8 cellular contexts compared by ENCODE assay signal in genomic region chr10:22316286-22317120, GRCh38. TPM values are rescaled to one million over a fixed set of nuclear protein-coding genes. Genes with fewer than 3 reads are reported as not detected.
DNase-seq lines count a peak whose midpoint lies in the region; ATAC-seq and TF ChIP-seq lines count a peak whose summit lies in the region.

TSS of gene COMMD3 (plus strand) at chr10:22316388. CDS start at chr10:22316418, 30 bp downstream.

- H2AFZ ChIP-seq in GM23248 = peak within 1 kb of the TSS; percentile 97
- H2AFZ ChIP-seq in osteoblast (ENCODE audit: low read length) = peak within 1 kb of the TSS; percentile 90

- WGBS in GM23248 (ENCODE audit: low coverage in 1 of 2, low lambda C conversion rate in 2 of 2, missing lambda C conversion rate in 2 of 2), 2 experiments = 1 to 2% methylated on average over 41 to 55 of the region's 64 CpGs

- H3K36me3 ChIP-seq in GM23248 (ENCODE audit: low read depth) (no peaks in the 10 kb centered on the region), osteoblast (ENCODE audit: insufficient read depth, low read length) (no peaks in the 10 kb centered on the region), upper lobe of right lung (no peaks in the 10 kb centered on the region)

- intact Hi-C loops in upper lobe of right lung (cut with DNase I) = no loop called here

- in situ Hi-C loops in GM23248 (cut with MboI) = no loop called here

- H3K27me3 Mint-ChIP-seq in activated naive CD8-positive, alpha-beta T cell treated with anti-CD3 and anti-CD28 coated beads for 36 hours = peaks cover 46% of the 10 kb centered on the region
- peaks cover 18% of the 10 kb centered on the region for H3K27me3 Mint-ChIP-seq in glutamatergic neuron (ENCODE audit: unreplicated experiment)

- TF ChIP-seq CTCF in glutamatergic neuron (IDR thresholded peaks at IDR 0.05; ENCODE audit: partially characterized antibody, unreplicated experiment) (no peak), osteoblast (IDR thresholded peaks at IDR 0.05; ENCODE audit: extremely low read depth, low read depth, low read length) (no peak), upper lobe of right lung (IDR thresholded peaks at IDR 0.05) (no peak)

- H3K4me3 Mint-ChIP-seq in activated naive CD8-positive, alpha-beta T cell treated with anti-CD3 and anti-CD28 coated beads for 36 hours = peak within 1 kb of the TSS; percentile 91
- H3K4me3 Mint-ChIP-seq in glutamatergic neuron (ENCODE audit: unreplicated experiment) = peak within 1 kb of the TSS; percentile 98

- peak within 1 kb of the TSS; percentile 95 for H3K4me2 ChIP-seq in GM23248 (ENCODE audit: unreplicated experiment)
- H3K4me2 ChIP-seq in osteoblast (ENCODE audit: insufficient read depth, low read length) = peak within 1 kb of the TSS; percentile 100

- H3K27ac ChIP-seq in GM23248 (peak within 1 kb of the TSS; percentile 91), osteoblast (ENCODE audit: low read depth, low read length) (peak within 1 kb of the TSS; percentile 87), upper lobe of right lung (peak within 1 kb of the TSS; percentile 95)

- H3K4me3 ChIP-seq in GM23248 (peak within 1 kb of the TSS; percentile 86), osteoblast (ENCODE audit: insufficient read depth, low read length) (peak within 1 kb of the TSS; percentile 86), upper lobe of right lung (peak within 1 kb of the TSS; percentile 91)

- H3K79me2 ChIP-seq in GM23248 (ENCODE audit: insufficient read depth) = peaks cover 31% of the 10 kb centered on the region
- H3K79me2 ChIP-seq in osteoblast (ENCODE audit: insufficient read depth, low read length) = peaks cover 23% of the 10 kb centered on the region

- H3K4me1 Mint-ChIP-seq in activated naive CD8-positive, alpha-beta T cell treated with anti-CD3 and anti-CD28 coated beads for 36 hours = peaks cover 30% of the 10 kb centered on the region
- H3K4me1 Mint-ChIP-seq in glutamatergic neuron (ENCODE audit: low read depth, unreplicated experiment) = peaks cover 4% of the 10 kb centered on the region

- H3K27me3 ChIP-seq in GM23248 (replicated peaks; ENCODE audit: insufficient read depth) = no peaks in the 10 kb centered on the region
- no peaks in the 10 kb centered on the region for H3K27me3 ChIP-seq in osteoblast (ENCODE audit: insufficient read depth, low read length)
- no peaks in the 10 kb centered on the region for H3K27me3 ChIP-seq in upper lobe of right lung

- H3K9me3 ChIP-seq in GM23248 (ENCODE audit: low read depth) = no peaks in the 10 kb centered on the region
- no peaks in the 10 kb centered on the region for H3K9me3 ChIP-seq in osteoblast (ENCODE audit: low read depth, low read length)
- H3K9me3 ChIP-seq in upper lobe of right lung = no peaks in the 10 kb centered on the region

- DNase-seq in GF-D8 (lab: John Stamatoyannopoulos, UW) = peak; percentile 62
- peak; percentile 97 for DNase-seq in GM23248
- DNase-seq in Kasumi-1 (lab: John Stamatoyannopoulos, UW) = peak; percentile 90
- peak; percentile 80 for DNase-seq in activated naive CD8-positive, alpha-beta T cell treated with anti-CD3 and anti-CD28 coated beads for 36 hours
- peak; percentile 83 for DNase-seq in glutamatergic neuron
- DNase-seq in osteoblast (ENCODE audit: insufficient read length, low spot score, missing footprints) = peak; percentile 97
- DNase-seq in upper lobe of right lung = peak; percentile 94

- peaks cover 6% of the 10 kb centered on the region for H3K36me3 Mint-ChIP-seq in activated naive CD8-positive, alpha-beta T cell treated with anti-CD3 and anti-CD28 coated beads for 36 hours
- H3K36me3 Mint-ChIP-seq in glutamatergic neuron (ENCODE audit: unreplicated experiment) = peaks cover 4% of the 10 kb centered on the region

- H3K4me1 ChIP-seq in GM23248 (ENCODE audit: insufficient read depth) = peaks cover 25% of the 10 kb centered on the region
- peaks cover 14% of the 10 kb centered on the region for H3K4me1 ChIP-seq in osteoblast (ENCODE audit: insufficient read depth, low read length)
- peaks cover 27% of the 10 kb centered on the region for H3K4me1 ChIP-seq in upper lobe of right lung

- H3K9ac ChIP-seq in GM23248 = peak within 1 kb of the TSS; percentile 95

- peak within 1 kb of the TSS; percentile 87 for H3K27ac Mint-ChIP-seq in activated naive CD8-positive, alpha-beta T cell treated with anti-CD3 and anti-CD28 coated beads for 36 hours
- peak within 1 kb of the TSS; percentile 88 for H3K27ac Mint-ChIP-seq in glutamatergic neuron (ENCODE audit: unreplicated experiment)

- no peaks in the 10 kb centered on the region for H3K9me3 Mint-ChIP-seq in activated naive CD8-positive, alpha-beta T cell treated with anti-CD3 and anti-CD28 coated beads for 36 hours
- peaks cover 14% of the 10 kb centered on the region for H3K9me3 Mint-ChIP-seq in glutamatergic neuron (ENCODE audit: unreplicated experiment)

- peaks cover 36% of the 10 kb centered on the region; the same call in 1 of the 2 replicates for H3F3A ChIP-seq in GM23248 (ENCODE audit: insufficient read depth)

- no peaks in the 10 kb centered on the region for H4K20me1 ChIP-seq in GM23248 (ENCODE audit: insufficient read depth)
- no peaks in the 10 kb centered on the region for H4K20me1 ChIP-seq in osteoblast (ENCODE audit: insufficient read depth, low read length)

- H3K9me2 ChIP-seq in GM23248 (ENCODE audit: insufficient read depth) = no peaks in the 10 kb centered on the region

- ATAC-seq in SK-N-SH treated with all-trans-retinoic acid at 6 μM for 48 hours = peak; percentile 82
- ATAC-seq in upper lobe of right lung = peak; percentile 91

TF ChIP-seq in SK-N-SH treated with all-trans-retinoic acid at 6 μM for 48 hours, 23 proteins besides CTCF, POLR2A, EP300 and RAD21:
- TF ChIP-seq GLIS3 (CRISPR knock-in tag; IDR thresholded peaks at IDR 0.05) (peak; percentile 57; the same call in 1 of the 2 replicates), ZNF8 (CRISPR knock-in tag; IDR thresholded peaks at IDR 0.05) (no peak), TSHZ2 (CRISPR knock-in tag; IDR thresholded peaks at IDR 0.05) (0 out of 2 replicates have a peak, but pooled peaks have one; percentile 36), BACH2 (CRISPR knock-in tag; IDR thresholded peaks at IDR 0.05; ENCODE audit: borderline replicate concordance) (no peak), SNAI2 (CRISPR knock-in tag; IDR thresholded peaks at IDR 0.05) (no peak)
- TF ChIP-seq, protein P1, sequence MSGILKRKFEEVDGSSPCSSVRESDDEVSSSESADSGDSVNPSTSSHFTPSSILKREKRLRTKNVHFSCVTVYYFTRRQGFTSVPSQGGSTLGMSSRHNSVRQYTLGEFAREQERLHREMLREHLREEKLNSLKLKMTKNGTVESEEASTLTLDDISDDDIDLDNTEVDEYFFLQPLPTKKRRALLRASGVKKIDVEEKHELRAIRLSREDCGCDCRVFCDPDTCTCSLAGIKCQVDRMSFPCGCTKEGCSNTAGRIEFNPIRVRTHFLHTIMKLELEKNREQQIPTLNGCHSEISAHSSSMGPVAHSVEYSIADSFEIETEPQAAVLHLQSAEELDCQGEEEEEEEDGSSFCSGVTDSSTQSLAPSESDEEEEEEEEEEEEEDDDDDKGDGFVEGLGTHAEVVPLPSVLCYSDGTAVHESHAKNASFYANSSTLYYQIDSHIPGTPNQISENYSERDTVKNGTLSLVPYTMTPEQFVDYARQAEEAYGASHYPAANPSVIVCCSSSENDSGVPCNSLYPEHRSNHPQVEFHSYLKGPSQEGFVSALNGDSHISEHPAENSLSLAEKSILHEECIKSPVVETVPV (CRISPR knock-in tag; IDR thresholded peaks at IDR 0.05) = no peak

RNA-seq across cellular contexts. Expression of gene COMMD3, which starts in this region (rescaled TPM):
- total RNA-seq in GM23248 (2014; rRNA removed; shearing (Covaris generic)) = 26.4 and 48.2 TPM in 2 replicates
- 103 and 104 TPM in 2 replicates for polyA plus RNA-seq in GM23248 (2016; fragmentation: Nextera tagmentation; extraction: Ambion mirVana)
- 10 to 100 TPM; 46.8 to 53.5 TPM for total RNA-seq in activated naive CD8-positive, alpha-beta T cell treated with anti-CD3 and anti-CD28 coated beads for 36 hours
- total RNA-seq in glutamatergic neuron (ENCODE audit: unreplicated experiment) (31.7 TPM), osteoblast (49.2 and 53.9 TPM in 2 replicates), upper lobe of right lung (44.8 TPM)

Comparison
In these comparisons a context has a peak if more than half of its experiments do, and no peak if none do; other contexts are left out.
1. Peak in every context shown above with its lines: DNase-seq, ATAC-seq, H3K4me3 ChIP-seq and H3K27ac ChIP-seq.